ENCODE assay signal across 1 cellular context in the genomic region with DNA sequence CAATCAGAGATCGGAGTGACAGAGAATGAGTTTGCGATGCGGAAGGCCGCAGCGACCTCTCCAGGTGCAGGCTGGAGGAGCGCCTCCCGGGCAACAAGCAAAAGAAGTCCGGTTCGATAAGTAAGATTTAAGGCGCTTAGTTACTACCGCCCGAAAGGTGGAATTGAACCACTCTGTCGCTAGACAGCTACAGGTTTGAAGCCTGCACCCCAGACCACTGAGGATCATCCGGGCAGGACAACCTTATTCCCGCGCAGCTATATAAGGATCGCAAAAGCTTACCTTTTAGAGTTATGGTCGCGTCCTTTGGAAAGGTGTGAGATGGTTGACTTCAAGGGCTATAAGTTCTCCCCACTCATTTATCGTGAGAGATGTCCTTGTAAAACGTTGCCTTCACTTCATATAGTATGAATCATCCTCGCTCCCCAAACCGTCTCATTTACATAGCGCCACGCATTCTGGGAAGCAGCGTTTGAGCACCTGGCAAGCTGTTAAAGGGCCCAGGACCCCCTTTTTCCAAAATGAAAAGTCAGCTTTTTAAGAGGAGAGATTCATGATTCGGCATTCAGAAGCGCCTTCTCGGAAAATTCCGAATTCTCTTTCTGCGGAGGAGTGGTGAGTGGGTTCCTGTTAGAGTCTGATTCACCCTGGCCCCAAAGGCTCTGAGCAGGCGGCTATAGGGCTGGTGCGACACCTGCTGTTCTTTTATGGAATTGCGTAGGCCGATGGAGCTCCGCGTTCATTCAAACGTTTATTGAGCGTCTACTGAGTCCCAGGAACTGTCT.
TF ChIP-seq lines count a peak whose summit lies in the region.

No MANE protein-coding gene starts in this region.

TF ChIP-seq in GM12878, 131 proteins besides CTCF, POLR2A, EP300 and RAD21 (continued from another document):
- TF ChIP-seq MYC (IDR thresholded peaks at IDR 0.05; ENCODE audit: insufficient read depth, insufficient read length, insufficient replicate concordance, low read length, severe bottlenecking) = no peak
- TF ChIP-seq NFYA (IDR thresholded peaks at IDR 0.05; ENCODE audit: borderline replicate concordance, low read depth, low read length) = no peak
- peak in 1 of 2 experiments; percentile 22; a peak in 1 of 4 replicates for TF ChIP-seq ETV6 (conservative IDR thresholded peaks at IDR 0.05 in 1 of 2, IDR thresholded peaks at IDR 0.05 in 1 of 2; ENCODE audit: borderline replicate concordance in 1 of 2, low read depth in 1 of 2)
- TF ChIP-seq TARDBP (IDR thresholded peaks at IDR 0.05; ENCODE audit: borderline replicate concordance) = peak; percentile 98
TF ChIP-seq in GM12878: peak in this region for 65.
